In the genomic region with DNA sequence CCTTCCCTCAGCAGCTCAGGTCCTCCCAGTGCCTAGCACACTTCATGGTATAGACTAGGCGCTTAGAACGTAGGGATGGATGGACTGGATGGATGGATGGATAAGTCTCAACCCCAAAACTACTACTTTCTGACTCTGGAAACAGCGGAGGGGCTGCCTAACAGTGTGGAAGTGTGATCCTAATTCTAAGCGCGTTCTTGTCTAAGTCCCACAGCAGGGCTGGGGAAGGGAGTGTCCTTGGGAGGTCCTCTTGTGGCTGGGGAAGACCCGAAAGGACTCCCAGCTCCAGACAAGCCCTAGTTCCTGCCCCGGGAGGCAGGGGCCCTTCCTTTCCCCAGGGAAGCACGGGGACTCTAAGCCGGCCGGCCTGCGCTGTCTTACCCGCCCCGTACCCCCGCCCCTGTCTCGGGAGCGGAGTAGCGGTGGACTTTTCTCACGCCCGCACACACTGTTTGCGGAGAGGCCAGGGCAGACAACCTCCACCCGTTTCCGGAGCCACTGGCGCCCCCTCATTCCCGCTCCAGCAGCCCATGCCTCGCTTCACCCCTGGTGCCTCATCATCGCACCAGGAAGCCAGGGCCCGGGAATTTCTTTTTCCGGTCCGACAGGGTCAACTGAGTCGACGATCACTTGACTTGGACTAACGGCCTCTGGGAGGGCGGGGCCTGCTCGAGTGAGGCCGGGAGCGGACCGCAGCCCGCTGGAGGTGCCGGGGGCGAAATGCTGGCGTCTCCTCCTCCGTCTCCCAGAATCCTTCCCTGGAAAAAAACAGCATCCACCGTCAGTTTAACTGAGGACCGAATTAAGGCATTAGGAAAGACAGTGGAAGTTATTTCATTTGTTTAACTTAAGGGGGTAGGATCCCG, we compare ENCODE assay signal across 8 cellular contexts.
DNase-seq lines count a peak whose midpoint lies in the region.

No MANE protein-coding gene starts in this region.

- H3K27ac Mint-ChIP-seq in activated CD4-positive, alpha-beta memory T cell treated with anti-CD3 and anti-CD28 coated beads, Interleukin-2, amount 10 ng/mL, durations not matched to agents 7 days and 5 days: peak overlapping the region; percentile 61

- H3K36me3 Mint-ChIP-seq in activated CD4-positive, alpha-beta memory T cell treated with anti-CD3 and anti-CD28 coated beads, Interleukin-2, amount 10 ng/mL, durations not matched to agents 7 days and 5 days (ENCODE audit: low read depth): no peaks in the 10 kb centered on the region

- peaks cover 25% of the 10 kb centered on the region for H3K4me1 Mint-ChIP-seq in activated CD4-positive, alpha-beta memory T cell treated with anti-CD3 and anti-CD28 coated beads, Interleukin-2, amount 10 ng/mL, durations not matched to agents 7 days and 5 days

- POLR2A ChIA-PET in activated CD4-positive, alpha-beta memory T cell treated with anti-CD3 and anti-CD28 coated beads, Interleukin-2, amount 10 ng/mL, durations not matched to agents 7 days and 5 days (lab: Charles Lee): interaction anchor here (1.5 kb wide), 1 partner anchor 9 kb away, joined by 3 read pairs; no protein-coding TSS in a partner anchor

- H3K27me3 Mint-ChIP-seq in activated CD4-positive, alpha-beta memory T cell treated with anti-CD3 and anti-CD28 coated beads, Interleukin-2, amount 10 ng/mL, durations not matched to agents 7 days and 5 days: peaks cover 2% of the 10 kb centered on the region

- peak; percentile 47 for DNase-seq in activated naive CD4-positive, alpha-beta T cell treated with Interleukin-2 at 50 U/mL for 16 hours
- no peak for DNase-seq in activated naive CD4-positive, alpha-beta T cell (lab: John Stamatoyannopoulos, UW)
- DNase-seq in MV-4-11 (lab: John Stamatoyannopoulos, UW): peak; percentile 76
- DNase-seq in activated CD4-positive, alpha-beta memory T cell treated with anti-CD3 and anti-CD28 coated beads, Interleukin-2, amount 10 ng/mL, durations not matched to agents 7 days and 5 days: peak; percentile 66
- DNase-seq in epidermal melanocyte (ENCODE audit: insufficient read length, low spot score): peak; percentile 76
- peak; percentile 95 for DNase-seq in mesenteric fat pad (ENCODE audit: low spot score)
- DNase-seq in stimulated activated CD8-positive, alpha-beta memory T cell treated with anti-CD3 and anti-CD28 coated beads, Interleukin-15, amount 100 ng/mL, for 24 hours (ENCODE audit: low read depth): peak; percentile 17
- no peak for DNase-seq in NCI-H524 treated with DMSO at 0.1 percent for 48 hours (lab: John Stamatoyannopoulos, UW)

- no peaks in the 10 kb centered on the region for H3K9me3 Mint-ChIP-seq in activated CD4-positive, alpha-beta memory T cell treated with anti-CD3 and anti-CD28 coated beads, Interleukin-2, amount 10 ng/mL, durations not matched to agents 7 days and 5 days

- H3K4me3 Mint-ChIP-seq in activated CD4-positive, alpha-beta memory T cell treated with anti-CD3 and anti-CD28 coated beads, Interleukin-2, amount 10 ng/mL, durations not matched to agents 7 days and 5 days: peak overlapping the region; percentile 71

- CTCF ChIA-PET in activated CD4-positive, alpha-beta memory T cell treated with anti-CD3 and anti-CD28 coated beads, Interleukin-2, amount 10 ng/mL, durations not matched to agents 7 days and 5 days (lab: Charles Lee): interaction anchor here (1.2 to 1.4 kb wide), 2 partner anchors 15 to 34 kb away, joined by 3 to 4 read pairs; no protein-coding TSS in a partner anchor

Comparison
In these comparisons a context has a peak if more than half of its experiments do, and no peak if none do; other contexts are left out.
1. DNase-seq: peak in activated naive CD4-positive, alpha-beta T cell treated with Interleukin-2 at 50 U/mL for 16 hours (single experiment), MV-4-11 (single experiment), activated CD4-positive, alpha-beta memory T cell treated with anti-CD3 and anti-CD28 coated beads, Interleukin-2, amount 10 ng/mL, durations not matched to agents 7 days and 5 days (single experiment), epidermal melanocyte (single experiment), mesenteric fat pad (single experiment) and stimulated activated CD8-positive, alpha-beta memory T cell treated with anti-CD3 and anti-CD28 coated beads, Interleukin-15, amount 100 ng/mL, for 24 hours (single experiment); none in activated naive CD4-positive, alpha-beta T cell (0 of 4) and NCI-H524 treated with DMSO at 0.1 percent for 48 hours (single experiment).